24 cellular contexts compared by ENCODE assay signal in genomic region chr7:2254429-2255144, GRCh38.
"Had no signal": no experiment of that assay in that cellular context is flagged by ENCODE, and none has a peak within 500 bp of the region (broad histone marks: within the 10 kb centered on the region; RNA-seq: fewer than 3 reads in every experiment).

No MANE protein-coding gene starts in this region.

- H3K4me1 ChIP-seq: right lobe of liver had no signal

- H3K4me1 Mint-ChIP-seq: brain, nephron had no signal

- H3K9me3 Mint-ChIP-seq: activated B cell treated with CpG ODN at 0.5 μM for 24 hours; activated CD4-positive, alpha-beta memory T cell treated with anti-CD3 and anti-CD28 coated beads, Interleukin-2, amount 10 ng/mL, durations not matched to agents 7 days and 5 days; activated naive CD4-positive, alpha-beta T cell treated with anti-CD3 and anti-CD28 coated beads, Interleukin-2, amount 50 U/mL, for 72 hours; brain; dendritic cell treated with granulocyte-macrophage colony-stimulating factor and Interleukin-4, amounts not matched to agents 40 ng/mL and 50 ng/mL, for 4 days; memory B cell; nephron; type B pancreatic cell had no signal

- H3K9me3 ChIP-seq: heart left ventricle, right lobe of liver, thoracic aorta had no signal

- H3K27ac ChIP-seq: heart left ventricle, right lobe of liver, skin epidermis, thoracic aorta had no signal

- H3K27me3 Mint-ChIP-seq: activated B cell treated with CpG ODN at 0.5 μM for 24 hours; activated CD4-positive, alpha-beta memory T cell treated with anti-CD3 and anti-CD28 coated beads, Interleukin-2, amount 10 ng/mL, durations not matched to agents 7 days and 5 days; activated CD4-positive, alpha-beta T cell treated with anti-CD3 and anti-CD28 coated beads for 36 hours; dendritic cell treated with granulocyte-macrophage colony-stimulating factor and Interleukin-4, amounts not matched to agents 40 ng/mL and 50 ng/mL, for 4 days; memory B cell; type B pancreatic cell had no signal

- H3K4me3 ChIP-seq: heart left ventricle, right lobe of liver, skin epidermis, thoracic aorta had no signal

- DNase-seq: activated B cell treated with CpG ODN at 0.5 μM for 24 hours; activated CD4-positive, alpha-beta memory T cell treated with anti-CD3 and anti-CD28 coated beads, Interleukin-2, amount 10 ng/mL, durations not matched to agents 7 days and 5 days; activated CD4-positive, alpha-beta T cell treated with anti-CD3 and anti-CD28 coated beads for 36 hours; activated gamma-delta T cell; aorta; effector CD4-positive, alpha-beta T cell; left colon; occipital lobe; posterior cingulate gyrus; stimulated activated CD4-positive, alpha-beta T cell treated with anti-CD3 and anti-CD28 coated beads, Interleukin-2, amount 100 ng/mL, for 24 hours; stimulated activated naive CD4-positive, alpha-beta T cell treated with Interleukin-2 at 50 U/mL for 16 hours; T1000 had no signal

- FAIRE-seq: endometrium, keratinocyte had no signal

- H3K36me3 ChIP-seq: thoracic aorta had no signal

- H3K27ac Mint-ChIP-seq: activated CD4-positive, alpha-beta memory T cell treated with anti-CD3 and anti-CD28 coated beads, Interleukin-2, amount 10 ng/mL, durations not matched to agents 7 days and 5 days; activated CD4-positive, alpha-beta T cell treated with anti-CD3 and anti-CD28 coated beads for 36 hours; dendritic cell treated with granulocyte-macrophage colony-stimulating factor and Interleukin-4, amounts not matched to agents 40 ng/mL and 50 ng/mL, for 4 days; nephron; type B pancreatic cell had no signal

- ATAC-seq: activated CD4-positive, alpha-beta T cell treated with anti-CD3 and anti-CD28 coated beads for 36 hours; heart left ventricle; left colon; right lobe of liver had no signal

- H3K27me3 ChIP-seq: heart left ventricle, right lobe of liver had no signal

- H3K36me3 Mint-ChIP-seq: activated naive CD4-positive, alpha-beta T cell treated with anti-CD3 and anti-CD28 coated beads, Interleukin-2, amount 50 U/mL, for 72 hours had no signal

- H3K4me3 Mint-ChIP-seq: activated B cell treated with CpG ODN at 0.5 μM for 24 hours; activated CD4-positive, alpha-beta memory T cell treated with anti-CD3 and anti-CD28 coated beads, Interleukin-2, amount 10 ng/mL, durations not matched to agents 7 days and 5 days; activated CD4-positive, alpha-beta T cell treated with anti-CD3 and anti-CD28 coated beads for 36 hours; brain; dendritic cell treated with granulocyte-macrophage colony-stimulating factor and Interleukin-4, amounts not matched to agents 40 ng/mL and 50 ng/mL, for 4 days; memory B cell; nephron; type B pancreatic cell had no signal
